ENCODE assay signal across 20 cellular contexts in the genomic region with DNA sequence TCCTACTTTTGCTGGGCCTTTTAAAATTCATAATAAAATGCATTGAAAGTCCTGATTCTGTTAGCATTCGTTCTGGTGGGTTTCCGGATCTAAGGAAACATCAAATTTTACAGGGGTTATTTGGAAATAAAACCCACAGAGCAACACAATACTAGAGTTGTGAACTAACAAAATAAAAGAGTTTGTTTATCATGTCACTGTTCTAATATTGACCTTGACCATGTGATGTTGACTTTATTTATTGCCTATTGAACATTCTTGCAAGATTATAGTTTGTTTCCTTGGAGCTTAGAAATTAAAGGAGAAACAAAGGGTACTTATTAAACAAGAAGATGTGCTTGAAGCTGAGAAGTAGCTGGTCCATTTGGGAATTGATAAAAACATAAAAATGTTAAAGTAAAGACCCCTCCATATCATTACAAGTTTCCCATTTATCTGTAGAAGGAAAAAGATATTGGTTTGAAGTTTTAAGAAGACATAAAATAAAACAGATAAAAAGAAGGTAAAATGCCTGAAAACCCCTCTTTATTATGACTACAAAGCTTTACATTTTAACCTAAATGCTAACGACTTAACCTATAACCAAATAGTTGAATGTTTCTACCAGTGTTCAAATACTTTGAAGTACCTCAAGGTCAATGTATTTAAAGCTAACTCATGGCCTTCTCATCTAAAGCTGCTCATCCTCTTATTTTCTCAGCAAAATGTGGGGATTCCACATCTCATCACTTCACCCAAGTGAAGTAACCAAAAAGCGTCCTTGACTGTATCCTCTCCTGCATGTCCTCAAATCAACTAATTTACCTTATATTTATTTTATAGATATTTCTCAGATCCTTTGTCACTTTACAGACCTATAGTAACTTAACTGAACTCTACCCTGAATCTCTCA.
DNase-seq lines count a peak whose midpoint lies in the region; FAIRE-seq and TF ChIP-seq lines count a peak whose summit lies in the region.
"Had no signal": no experiment of that assay in that cellular context is flagged by ENCODE, and none has a peak within 500 bp of the region (broad histone marks: within the 10 kb centered on the region; RNA-seq: fewer than 3 reads in every experiment).

No MANE protein-coding gene starts in this region.

- no peak overlapping the region for H3K56ac ChIP-seq in H1 (replicated peaks; ENCODE audit: insufficient read length, low read depth, low read length)

- no peak overlapping the region for H3K4ac ChIP-seq in H1 (replicated peaks; ENCODE audit: insufficient read length, low read depth, low read length)

- H3K4me1 ChIP-seq in ACC112 (ENCODE audit: control insufficient read depth, insufficient read depth, low read length, unreplicated experiment) (no peaks in the 10 kb centered on the region), H1 (replicated peaks in 1 of 4; ENCODE audit: control insufficient read depth in 3 of 4, insufficient read depth in 4 of 4, low read length in 3 of 4) (no peaks in the 10 kb centered on the region), skeletal muscle satellite cell (ENCODE audit: control insufficient read depth, insufficient read depth, low read length) (peaks cover 5% of the 10 kb centered on the region)

- H3K27me3 ChIP-seq in ACC112 (ENCODE audit: insufficient read depth, low read length) (no peaks in the 10 kb centered on the region), H1 (replicated peaks in 1 of 4; ENCODE audit: control insufficient read depth in 3 of 4, extremely low read depth in 1 of 4, insufficient read depth in 3 of 4, low read length in 3 of 4) (no peaks in the 10 kb centered on the region), skeletal muscle satellite cell (ENCODE audit: control insufficient read depth, insufficient read depth, low read length) (no peaks in the 10 kb centered on the region)

- H3K79me1 ChIP-seq in H1 (ENCODE audit: low read depth, low read length) = no peaks in the 10 kb centered on the region

- H3K27ac ChIP-seq in ACC112 (ENCODE audit: low read depth, low read length) (no peak overlapping the region), H1 (ENCODE audit: low read depth, low read length) (no peak overlapping the region)

- POLR2A ChIA-PET in H1 (lab: Charles Lee; ENCODE audit: partially characterized antibody) = no interaction called here

- H4K91ac ChIP-seq in H1 (replicated peaks; ENCODE audit: insufficient read length, low read length) = no peak overlapping the region

- H2BK5ac ChIP-seq in H1 (ENCODE audit: low read depth, low read length) = no peak overlapping the region

- H3K9me3 ChIP-seq in H1 (ENCODE audit: insufficient read depth in 2 of 2, low read depth in 1 of 2, low read length in 1 of 2) (no peaks in the 10 kb centered on the region), skeletal muscle satellite cell (replicated peaks; ENCODE audit: low read length) (no peaks in the 10 kb centered on the region)
- H3K9me3 ChIP-seq: thoracic aorta had no signal

- H3K36me3 ChIP-seq in ACC112 (ENCODE audit: insufficient read depth, low read length) (no peaks in the 10 kb centered on the region), H1 (ENCODE audit: control insufficient read depth in 2 of 4, insufficient read depth in 4 of 4, low read length in 3 of 4) (no peaks in the 10 kb centered on the region), skeletal muscle satellite cell (ENCODE audit: insufficient read depth, low read length) (no peaks in the 10 kb centered on the region)
- H3K36me3 ChIP-seq: thoracic aorta had no signal

- TF ChIP-seq EP300 in H1 (IDR thresholded peaks at IDR 0.05; ENCODE audit: borderline replicate concordance in 1 of 2, low read depth in 2 of 2, low read length in 2 of 2) = no peak

- H2BK15ac ChIP-seq in H1 (ENCODE audit: low read length) = no peak overlapping the region

- H3K4me3 ChIP-seq in ACC112 (ENCODE audit: low read depth, low read length) (no peak overlapping the region), H1 (ENCODE audit: extremely low read depth in 1 of 4, insufficient read depth in 2 of 4, low read depth in 3 of 4, low read length in 4 of 4) (no peak overlapping the region), skeletal muscle satellite cell (ENCODE audit: low read length) (no peak overlapping the region)
- H3K4me3 ChIP-seq: GM23338, lung had no signal

- no peak overlapping the region for H2BK12ac ChIP-seq in H1 (ENCODE audit: low read depth, low read length)

- no peak overlapping the region for H3K23ac ChIP-seq in H1 (ENCODE audit: insufficient read length)

- H3K9ac ChIP-seq in H1 (replicated peaks in 1 of 4; ENCODE audit: extremely low read depth in 1 of 4, low read depth in 3 of 4, low read length in 3 of 4) (no peak overlapping the region), skeletal muscle satellite cell (ENCODE audit: low read depth, low read length) (peak overlapping the region; percentile 72)

- no peaks in the 10 kb centered on the region for H3K23me2 ChIP-seq in H1 (ENCODE audit: low read depth, low read length)

- H2AK5ac ChIP-seq in H1 (ENCODE audit: low read depth, low read length) = no peak overlapping the region

- H4K8ac ChIP-seq in H1 (ENCODE audit: extremely low read depth, insufficient read depth, low read length) = no peak overlapping the region

- TF ChIP-seq CTCF in H1 (IDR thresholded peaks at IDR 0.05; ENCODE audit: control extremely low read depth in 1 of 3, insufficient read depth in 1 of 3, low read depth in 1 of 3, low read length in 3 of 3) = no peak

- H2AFZ ChIP-seq in ACC112 (ENCODE audit: low read length, unreplicated experiment) (peak overlapping the region; percentile 0), H1 (ENCODE audit: low read length) (0 out of 2 replicates have a peak overlapping the region, but pooled peaks have one; percentile 59)
- H2AFZ ChIP-seq: GM23338 had no signal

- no peak overlapping the region for H2BK120ac ChIP-seq in H1 (replicated peaks; ENCODE audit: low read depth, low read length)

- H2BK20ac ChIP-seq in H1 (ENCODE audit: low read length) = no peak overlapping the region

- CTCF ChIA-PET in H1 (lab: Charles Lee; ENCODE audit: partially characterized antibody) = interaction anchor here (0.7 to 1.7 kb wide), 7 partner anchors 20 to 1471 kb away, joined by 3 to 12 read pairs (median 3); a partner anchor contains a TSS

- FAIRE-seq in H1 (lab: Jason Lieb, UNC) = no peak

- no peak overlapping the region for H3K18ac ChIP-seq in H1 (ENCODE audit: extremely low read depth, low read length)

- DNase-seq in DMS53 (lab: John Stamatoyannopoulos, UW) = peak; percentile 46
- DNase-seq in H1 (ENCODE audit: low read depth in 1 of 2, low spot score in 2 of 2) = no peak
- DNase-seq in NCI-H1436 treated with DMSO at 0.1 percent for 48 hours (lab: John Stamatoyannopoulos, UW) = no peak
- DNase-seq in NCI-H2107 treated with DMSO at 0.1 percent for 48 hours (lab: John Stamatoyannopoulos, UW; ENCODE audit: unreplicated experiment) = no peak
- DNase-seq in NCI-H2227 treated with DMSO at 0.1 percent for 48 hours (lab: John Stamatoyannopoulos, UW) = no peak
- DNase-seq: activated CD4-positive, alpha-beta T cell treated with anti-CD3 and anti-CD28 coated beads for 48 hours; activated CD8-positive, alpha-beta memory T cell treated with anti-CD3 and anti-CD28 coated beads, Interleukin-2, amount 10 ng/mL, durations not matched to agents 7 days and 5 days; activated naive CD8-positive, alpha-beta T cell treated with anti-CD3 and anti-CD28 coated beads, Interleukin-2, amount 10 ng/mL, durations not matched to agents 7 days and 5 days; endodermal cell; NCI-H1092 treated with DMSO at 0.1 percent for 48 hours; NCI-H69; nucleus accumbens; right cardiac atrium; SHP77 treated with DMSO at 0.1 percent for 48 hours; T-cell had no signal

- H3K4me2 ChIP-seq in H1 (ENCODE audit: insufficient read depth in 1 of 2, low read depth in 2 of 2, low read length in 2 of 2) = no peak overlapping the region
- no peak overlapping the region for H3K4me2 ChIP-seq in skeletal muscle satellite cell (ENCODE audit: low read length)
- H3K4me2 ChIP-seq: GM23338 had no signal

- no peaks in the 10 kb centered on the region for H3K79me2 ChIP-seq in ACC112 (ENCODE audit: control insufficient read depth, insufficient read depth, low read length, unreplicated experiment)
- no peaks in the 10 kb centered on the region for H3K79me2 ChIP-seq in H1 (ENCODE audit: control insufficient read depth in 1 of 2, insufficient read depth in 2 of 2, low read length in 2 of 2)

- no peak for TF ChIP-seq RAD21 in H1 (IDR thresholded peaks at IDR 0.05 in 1 of 2, conservative IDR thresholded peaks at IDR 0.05 in 1 of 2; ENCODE audit: low read depth in 2 of 2, low read length in 2 of 2)

- WGBS in H1 (ENCODE audit: extremely low coverage in 1 of 2, insufficient coverage in 1 of 2, insufficient read length in 1 of 2, insufficient replicate concordance in 2 of 2, low coverage in 1 of 2, low lambda C conversion rate in 2 of 2, missing lambda C conversion rate in 1 of 2), 2 experiments = 98% methylated on average over 4 of the region's 4 CpGs; no CpG with 5 or more reads in 1 of the 2 experiments

- no peaks in the 10 kb centered on the region for H4K20me1 ChIP-seq in H1 (replicated peaks in 1 of 2; ENCODE audit: control insufficient read depth in 1 of 2, insufficient read depth in 2 of 2, low read length in 2 of 2)

- no peak for TF ChIP-seq POLR2A in H1 (IDR thresholded peaks at IDR 0.05; ENCODE audit: control extremely low read depth in 1 of 2, low read depth in 2 of 2, low read length in 2 of 2)

- no peak overlapping the region for H4K5ac ChIP-seq in H1 (ENCODE audit: insufficient read length, low read depth, low read length)

- no peak overlapping the region for H3K14ac ChIP-seq in H1 (ENCODE audit: insufficient read length)

TF ChIP-seq in H1, 55 proteins besides CTCF, POLR2A, EP300 and RAD21:
- TF ChIP-seq KDM5A (IDR thresholded peaks at IDR 0.05; ENCODE audit: low read length) (no peak), POU5F1 (IDR thresholded peaks at IDR 0.05; ENCODE audit: low read depth, low read length) (no peak), NANOG (IDR thresholded peaks at IDR 0.05; ENCODE audit: insufficient read depth, low read depth, low read length, poor library complexity, severe bottlenecking) (no peak), YY1 (IDR thresholded peaks at IDR 0.05; ENCODE audit: low read depth, low read length) (no peak), FOSL1 (IDR thresholded peaks at IDR 0.05; ENCODE audit: insufficient read depth, low read depth, low read length) (no peak), TBP (IDR thresholded peaks at IDR 0.05; ENCODE audit: low read depth, low read length) (no peak), BCL11A (IDR thresholded peaks at IDR 0.05; ENCODE audit: low read depth in 2 of 2, low read length in 2 of 2) (no peak)
- TF ChIP-seq, protein P1, sequence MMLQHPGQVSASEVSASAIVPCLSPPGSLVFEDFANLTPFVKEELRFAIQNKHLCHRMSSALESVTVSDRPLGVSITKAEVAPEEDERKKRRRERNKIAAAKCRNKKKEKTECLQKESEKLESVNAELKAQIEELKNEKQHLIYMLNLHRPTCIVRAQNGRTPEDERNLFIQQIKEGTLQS (IDR thresholded peaks at IDR 0.05; ENCODE audit: insufficient read depth, low read depth, low read length) = no peak
TF ChIP-seq in H1: peak in this region for 0.
